In the genomic region with DNA sequence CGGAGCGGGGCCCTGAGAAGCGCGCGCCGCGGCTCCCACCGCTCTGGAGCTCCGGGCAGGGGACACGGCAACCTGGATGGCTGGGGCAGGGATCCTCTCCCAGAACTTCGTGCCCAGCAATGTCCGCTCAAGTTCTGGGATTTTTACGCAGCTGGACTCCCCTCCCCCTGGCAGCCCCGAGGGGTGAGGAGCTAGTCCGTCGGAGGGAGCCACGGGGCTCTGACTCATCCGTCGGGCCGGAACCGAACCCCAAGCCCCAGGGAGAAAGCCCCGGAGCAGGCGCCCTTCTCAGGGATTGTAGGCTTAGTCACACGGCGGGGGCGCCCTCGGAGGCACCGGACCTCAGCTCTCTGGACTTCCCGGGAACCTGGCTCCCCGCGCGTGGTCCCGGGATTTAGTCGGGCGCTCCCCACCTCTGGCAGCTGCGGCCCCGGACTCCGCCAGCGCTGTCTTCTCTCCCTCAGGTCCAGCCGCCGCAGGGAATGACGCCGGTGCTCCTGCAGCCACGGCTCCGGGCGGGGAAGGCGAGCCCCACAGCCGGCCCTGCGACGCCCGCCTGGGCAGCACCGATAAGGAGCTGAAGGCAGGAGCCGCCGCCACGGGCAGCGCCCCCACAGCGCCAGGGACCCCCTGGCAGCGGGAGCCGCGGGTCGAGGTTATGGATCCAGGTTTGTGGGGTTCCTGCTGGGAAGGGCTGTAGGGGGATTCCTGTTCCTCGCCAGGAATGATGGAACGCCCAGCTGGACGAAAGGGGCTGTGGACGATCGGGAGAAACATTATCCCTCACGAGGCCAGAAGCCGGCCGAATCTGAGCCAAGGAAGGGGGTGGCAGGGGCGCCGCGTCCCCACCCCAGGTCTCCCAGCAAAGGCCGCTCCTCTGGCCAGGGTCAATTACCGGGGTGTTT, we compare ENCODE assay signal across 8 cellular contexts. TPM values are rescaled to one million over a fixed set of nuclear protein-coding genes. Genes with fewer than 3 reads are reported as not detected.
DNase-seq lines count a peak whose midpoint lies in the region; ATAC-seq and TF ChIP-seq lines count a peak whose summit lies in the region.

No MANE protein-coding gene starts in this region.

- peaks cover 18% of the 10 kb centered on the region for H3K27me3 Mint-ChIP-seq in glutamatergic neuron (ENCODE audit: unreplicated experiment)

- TF ChIP-seq CTCF in GM10266 (IDR thresholded peaks at IDR 0.05; ENCODE audit: control insufficient read depth, insufficient read depth, low read depth, missing control alignments) (no peak), glutamatergic neuron (IDR thresholded peaks at IDR 0.05; ENCODE audit: partially characterized antibody, unreplicated experiment) (no peak)

- ATAC-seq in GM18520 (IDR thresholded peaks at IDR 0.05; ENCODE audit: unreplicated experiment) (no peak), HG03521 (IDR thresholded peaks at IDR 0.05; ENCODE audit: unreplicated experiment) (no peak), HG03045 (IDR thresholded peaks at IDR 0.05; ENCODE audit: unreplicated experiment) (no peak)

- H3K4me3 Mint-ChIP-seq in glutamatergic neuron (ENCODE audit: unreplicated experiment) = no peak overlapping the region

- intact Hi-C loops in posterior vena cava (cut with DNase I) = no loop called here

- H3K27ac Mint-ChIP-seq in glutamatergic neuron (ENCODE audit: unreplicated experiment) = no peak overlapping the region

- peaks cover 11% of the 10 kb centered on the region for H3K4me1 Mint-ChIP-seq in glutamatergic neuron (ENCODE audit: low read depth, unreplicated experiment)

- H3K36me3 Mint-ChIP-seq in glutamatergic neuron (ENCODE audit: unreplicated experiment) = no peaks in the 10 kb centered on the region

- H3K9me3 Mint-ChIP-seq in glutamatergic neuron (ENCODE audit: unreplicated experiment) = peaks cover 6% of the 10 kb centered on the region

- peak; percentile 57 for DNase-seq in GM10266 (ENCODE audit: extremely low spot score)
- DNase-seq in NCI-H69 (lab: John Stamatoyannopoulos, UW) = peak; percentile 61
- DNase-seq in activated gamma-delta T cell (lab: John Stamatoyannopoulos, UW) = peak; percentile 38
- DNase-seq in glutamatergic neuron = peak; percentile 38
- DNase-seq in posterior vena cava (ENCODE audit: low spot score) = peak; percentile 94

RNA-seq across cellular contexts. Expression of gene SPHK1, which starts 0.8 kb away (rescaled TPM):
- total RNA-seq in glutamatergic neuron (ENCODE audit: unreplicated experiment) (3.1 TPM), posterior vena cava (10 to 100 TPM; 13.8 to 36.6 TPM)

RNA-seq across cellular contexts. Expression of gene PRPSAP1, which starts 31.5 kb away (rescaled TPM):
- total RNA-seq in glutamatergic neuron (ENCODE audit: unreplicated experiment) = 68.5 TPM
- total RNA-seq in posterior vena cava = 10 to 100 TPM; 33.7 to 34.8 TPM

Comparison
In these comparisons a context has a peak if more than half of its experiments do, and no peak if none do; other contexts are left out.
1. DNase-seq: peak in every context shown above with its lines; median percentile 94 in posterior vena cava; 61 in NCI-H69; 57 in GM10266; 38 in activated gamma-delta T cell; 38 in glutamatergic neuron.